Comparison of ENCODE assay signal across 12 cellular contexts in the genomic region with DNA sequence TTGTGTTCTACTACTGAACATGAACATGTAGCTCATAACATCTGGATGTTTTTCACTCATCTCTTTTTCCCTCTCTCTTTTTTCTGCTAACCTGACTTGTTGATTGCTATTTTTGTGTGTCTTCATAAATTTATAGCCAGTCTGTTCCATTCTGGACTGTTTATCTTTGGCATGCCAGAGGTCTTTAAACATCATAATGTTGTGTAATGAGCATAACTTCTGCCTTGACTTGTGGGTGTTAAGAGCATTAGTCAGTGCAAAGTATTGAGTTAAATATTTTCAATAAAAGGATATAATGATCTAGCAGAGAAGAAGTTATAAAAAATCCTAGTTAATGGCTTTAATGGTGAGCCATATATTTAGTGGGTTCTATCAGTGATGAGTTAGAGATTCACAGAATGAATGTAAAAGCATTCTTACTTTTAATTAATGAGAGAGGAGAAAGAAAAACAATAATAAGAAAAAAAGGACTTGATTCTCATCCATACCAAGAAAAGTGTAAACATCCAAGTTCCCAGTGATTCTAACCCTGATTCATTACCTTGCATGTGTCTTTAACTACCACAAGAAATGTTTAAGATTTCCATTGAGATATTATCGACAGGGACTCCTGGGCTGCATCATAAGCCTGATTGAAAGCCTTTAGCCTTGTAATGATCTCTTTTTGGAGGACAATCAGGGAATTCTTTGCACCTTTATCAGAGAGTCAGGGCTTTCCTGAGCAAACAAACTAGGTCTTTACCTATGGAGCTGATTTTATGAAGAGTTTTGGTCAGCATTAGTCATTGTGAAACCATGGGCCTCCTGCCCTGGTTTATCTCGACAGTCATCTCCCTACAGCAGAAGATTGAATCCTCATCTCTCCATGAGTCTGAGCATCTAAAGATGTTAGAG. TPM values are rescaled to one million over a fixed set of nuclear protein-coding genes. Genes with fewer than 3 reads are reported as not detected.
DNase-seq lines count a peak whose midpoint lies in the region; ATAC-seq, FAIRE-seq and TF ChIP-seq lines count a peak whose summit lies in the region.
"Had no signal": no experiment of that assay in that cellular context is flagged by ENCODE, and none has a peak within 500 bp of the region (broad histone marks: within the 10 kb centered on the region; RNA-seq: fewer than 3 reads in every experiment).

No MANE protein-coding gene starts in this region.

- in situ Hi-C loops in astrocyte of the spinal cord (cut with HindIII; ENCODE audit: low sequenced_read_pairs), result no loop called here

- peak; percentile 13 for FAIRE-seq in pancreas (lab: Jason Lieb, UNC)

- 66 to 73% methylated on average over 2 of the region's 2 CpGs for WGBS in pancreas, 2 donors

- H3K4me3 ChIP-seq in astrocyte of the spinal cord (ENCODE audit: low read depth, low read length) (no peak overlapping the region), pancreas (no peak overlapping the region)
- H3K4me3 ChIP-seq: stomach had no signal

- DNase-seq in astrocyte of the spinal cord (ENCODE audit: low read depth, low spot score) (peak; percentile 70), pancreas (no peak), left lobe of liver (ENCODE audit: low spot score) (no peak), hippocampal formation (lab: John Stamatoyannopoulos, UW) (no peak), putamen (ENCODE audit: low spot score) (no peak)
- no peak for DNase-seq in activated effector memory CD4-positive, alpha-beta T cell treated with anti-CD3 and anti-CD28 coated beads, Interleukin-2, amount 50 U/mL, for 16 hours
- DNase-seq: cortex of kidney, MV-4-11, stomach had no signal

- peaks cover 0 to 31% (median 17%) of the 10 kb centered on the region in 3 donors for H3K4me1 ChIP-seq in pancreas

- ATAC-seq in GM18498 (IDR thresholded peaks at IDR 0.05; ENCODE audit: unreplicated experiment) (peak; percentile 70), HG02973 (IDR thresholded peaks at IDR 0.05; ENCODE audit: unreplicated experiment) (peak; percentile 59), pancreas (peak in 1 of 4 donors; percentile 39), left lobe of liver (no peak)

- H3K27me3 ChIP-seq in pancreas, result no peaks in the 10 kb centered on the region
- H3K27me3 ChIP-seq: stomach had no signal

- intact Hi-C loops in pancreas (cut with DNase I), result no loop called here

- TF ChIP-seq CTCF in astrocyte of the spinal cord (IDR thresholded peaks at IDR 0.05; ENCODE audit: low read depth, low read length) (no peak), pancreas (IDR thresholded peaks at IDR 0.05) (no peak)

- H3K36me3 ChIP-seq in pancreas, result no peaks in the 10 kb centered on the region
- H3K36me3 ChIP-seq: stomach had no signal

- no peaks in the 10 kb centered on the region for H3K9me3 ChIP-seq in pancreas
- H3K9me3 ChIP-seq: stomach had no signal

- no peak overlapping the region for H3K27ac ChIP-seq in pancreas

RNA-seq across cellular contexts. Expression of a gene that starts 22.9 kb away (rescaled TPM):
- total RNA-seq in pancreas, result 1 to 10 TPM; 5.1 to 9.7 (median 5.9) TPM
- 1 to 10 TPM; 1.8 to 2.2 TPM for polyA plus RNA-seq in pancreas
- total RNA-seq in left lobe of liver, result 4.3 TPM
- polyA plus RNA-seq: neural cell had no signal
